Comparison of ENCODE assay signal across 24 cellular contexts in genomic region chr19:9535934-9536333, GRCh38. TPM values are rescaled to one million over a fixed set of nuclear protein-coding genes. Genes with fewer than 3 reads are reported as not detected.
A peak's percentile ranks its signal among the peaks of the same experiment; 100 is the strongest.
DNase-seq lines count a peak whose midpoint lies in the region; ATAC-seq, FAIRE-seq and TF ChIP-seq lines count a peak whose summit lies in the region.
"Had no signal": no experiment of that assay in that cellular context is flagged by ENCODE, and none has a peak within 500 bp of the region (broad histone marks: within the 10 kb centered on the region; RNA-seq: fewer than 3 reads in every experiment).

No MANE protein-coding gene starts in this region.

- in situ Hi-C loops in gastrocnemius medialis (cut with MboI; ENCODE audit: low sequenced_read_pairs in 4 of 4): no loop called here

- H3K4me1 Mint-ChIP-seq in CD8-positive, alpha-beta T cell (ENCODE audit: low read depth): peaks cover 35% of the 10 kb centered on the region
- peaks cover 16 to 22% (median 18%) of the 10 kb centered on the region in 3 donors for H3K4me1 Mint-ChIP-seq in IgD-negative memory B cell
- H3K4me1 Mint-ChIP-seq in nephron progenitor cell: no peaks in the 10 kb centered on the region

- H3K36me3 ChIP-seq in CD8-positive, alpha-beta T cell (ENCODE audit: insufficient read depth, low read length): peaks cover 44% of the 10 kb centered on the region
- peaks cover 20% of the 10 kb centered on the region for H3K36me3 ChIP-seq in bronchial epithelial cell (ENCODE audit: control insufficient read depth, insufficient read depth, low read length)
- peaks cover 28 to 60% of the 10 kb centered on the region in 2 donors for H3K36me3 ChIP-seq in gastrocnemius medialis

- no peaks in the 10 kb centered on the region for H3K27me3 ChIP-seq in CD8-positive, alpha-beta T cell (ENCODE audit: insufficient read depth, low read length)
- H3K27me3 ChIP-seq in bronchial epithelial cell (ENCODE audit: control insufficient read depth, insufficient read depth, low read length): no peaks in the 10 kb centered on the region
- H3K27me3 ChIP-seq in gastrocnemius medialis: no peaks in the 10 kb centered on the region
- H3K27me3 ChIP-seq: colonic mucosa, left lung, vagina had no signal

- H3K9me3 Mint-ChIP-seq in CD8-positive, alpha-beta T cell: peaks cover 26% of the 10 kb centered on the region
- H3K9me3 Mint-ChIP-seq in IgD-negative memory B cell: peaks cover 11 to 40% (median 27%) of the 10 kb centered on the region in 3 donors
- H3K9me3 Mint-ChIP-seq in nephron progenitor cell: peaks cover 100% of the 10 kb centered on the region

- peaks cover 17% of the 10 kb centered on the region for H3K4me1 ChIP-seq in CD8-positive, alpha-beta T cell (ENCODE audit: insufficient read depth, low read length)
- peaks cover 0 to 5% of the 10 kb centered on the region in 2 donors for H3K4me1 ChIP-seq in gastrocnemius medialis
- H3K4me1 ChIP-seq: colonic mucosa had no signal

- no peak for DNase-seq in CD8-positive, alpha-beta T cell
- DNase-seq in bronchial epithelial cell (ENCODE audit: low read depth) (peak; percentile 33), nephron progenitor cell (no peak), NCI-H2171 (lab: John Stamatoyannopoulos, UW) (no peak), gastrocnemius medialis (no peak)
- DNase-seq: activated CD4-positive, CD25-positive, alpha-beta regulatory T cell treated with anti-CD3 and anti-CD28 coated beads, Interleukin-2, amount 50 U/mL, for 72 hours; activated gamma-delta T cell; colonic mucosa; Karpas-422; left lung; NCI-H146; NCI-H345; posterior cingulate gyrus; stimulated activated CD4-positive, alpha-beta T cell treated with anti-CD3 and anti-CD28 coated beads, Interleukin-2, amount 100 ng/mL, for 48 hours; T1000 had no signal

- no peak for FAIRE-seq in bronchial epithelial cell (lab: Jason Lieb, UNC)
- FAIRE-seq: frontal cortex, G401.6, RCC 7860 had no signal

- H3K27me3 Mint-ChIP-seq in CD8-positive, alpha-beta T cell (ENCODE audit: low read depth): no peaks in the 10 kb centered on the region
- H3K27me3 Mint-ChIP-seq in IgD-negative memory B cell (no peaks in the 10 kb centered on the region), nephron progenitor cell (ENCODE audit: low read depth, poor library complexity) (peaks cover 10% of the 10 kb centered on the region)

- no peak for TF ChIP-seq CTCF in CD8-positive, alpha-beta T cell (IDR thresholded peaks at IDR 0.05)
- TF ChIP-seq CTCF in bronchial epithelial cell (IDR thresholded peaks at IDR 0.05; ENCODE audit: insufficient read depth, low read length, severe bottlenecking): no peak
- TF ChIP-seq CTCF in nephron progenitor cell (IDR thresholded peaks at IDR 0.05): no peak
- no peak for TF ChIP-seq CTCF in gastrocnemius medialis (IDR thresholded peaks at IDR 0.05 in 4 of 5, conservative IDR thresholded peaks at IDR 0.05 in 1 of 5)

- H3K9me3 ChIP-seq in CD8-positive, alpha-beta T cell (ENCODE audit: low read length): peaks cover 10% of the 10 kb centered on the region
- peaks cover 0 to 13% (median 11%) of the 10 kb centered on the region in 3 donors for H3K9me3 ChIP-seq in gastrocnemius medialis
- H3K9me3 ChIP-seq: colonic mucosa had no signal

- intact Hi-C loops in CD8-positive, alpha-beta T cell (cut with DNase I, micrococcal nuclease): loop anchor here (5.0 kb wide), 3 partner anchors 214 to 394 kb away; partner anchors contain the start of genes ZNF317 (in 1 of the 2) and ZNF559 (in 1 of the 2)
- intact Hi-C loops in gastrocnemius medialis (cut with DNase I; ENCODE audit: low total_unique reads): loop anchor here (5.0 kb wide), 1 partner anchor 46 kb away; the partner anchor contains the start of gene ZNF121

- H3K4me3 ChIP-seq in CD8-positive, alpha-beta T cell (ENCODE audit: low read depth, low read length): no peak overlapping the region
- H3K4me3 ChIP-seq in bronchial epithelial cell (ENCODE audit: low read depth, low read length): no peak overlapping the region
- no peak overlapping the region for H3K4me3 ChIP-seq in gastrocnemius medialis
- H3K4me3 ChIP-seq: colonic mucosa, left lung, skin epidermis had no signal

- no peak for TF ChIP-seq POLR2A in gastrocnemius medialis (IDR thresholded peaks at IDR 0.05)

- H3K27ac Mint-ChIP-seq in CD8-positive, alpha-beta T cell: no peak overlapping the region
- H3K27ac Mint-ChIP-seq in IgD-negative memory B cell (peak overlapping the region in 1 of 3 donors; percentile 65), nephron progenitor cell (no peak overlapping the region)

- peak overlapping the region; percentile 22 for H3K4me3 Mint-ChIP-seq in CD8-positive, alpha-beta T cell
- peak overlapping the region in 3 of 4 donors; percentile 45 to 79 (median 78) for H3K4me3 Mint-ChIP-seq in IgD-negative memory B cell
- peak overlapping the region; percentile 54 for H3K4me3 Mint-ChIP-seq in nephron progenitor cell

- CTCF ChIA-PET in CD8-positive, alpha-beta T cell (lab: Charles Lee): no interaction called here

- H3K27ac ChIP-seq in CD8-positive, alpha-beta T cell (ENCODE audit: low read depth, low read length): no peak overlapping the region
- no peak overlapping the region for H3K27ac ChIP-seq in gastrocnemius medialis
- H3K27ac ChIP-seq: colonic mucosa, left lung, skin epidermis had no signal

- ATAC-seq in CD8-positive, alpha-beta T cell: no peak
- ATAC-seq in HG02571 (IDR thresholded peaks at IDR 0.05; ENCODE audit: unreplicated experiment) (no peak), gastrocnemius medialis (no peak)
- ATAC-seq: left lung, SK-N-SH treated with all-trans-retinoic acid at 6 μM for 48 hours had no signal

- H3K36me3 Mint-ChIP-seq in CD8-positive, alpha-beta T cell: peaks cover 68% of the 10 kb centered on the region
- H3K36me3 Mint-ChIP-seq in IgD-negative memory B cell: peaks cover 53% of the 10 kb centered on the region
- peaks cover 94% of the 10 kb centered on the region for H3K36me3 Mint-ChIP-seq in nephron progenitor cell (ENCODE audit: low read depth)

- POLR2A ChIA-PET in CD8-positive, alpha-beta T cell (lab: Charles Lee): interaction anchor here (0.9 kb wide), 1 partner anchor 89 kb away, joined by 3 read pairs; no protein-coding TSS in a partner anchor

RNA-seq across cellular contexts. Expression of gene ZNF426, which starts 2.5 kb away (rescaled TPM):
- total RNA-seq in CD8-positive, alpha-beta T cell: 10 to 100 TPM; 16.6 to 17.9 TPM
- polyA plus RNA-seq in IgD-negative memory B cell: 12.1 TPM
- 17.6 and 19.2 TPM in 2 replicates for total RNA-seq in bronchial epithelial cell
- 1 to 10 TPM; 3.2 to 4.8 (median 3.8) TPM for total RNA-seq in gastrocnemius medialis

RNA-seq across cellular contexts. Expression of gene ZNF560, which starts 37.5 kb away (rescaled TPM):
- total RNA-seq in CD8-positive, alpha-beta T cell: not detected
- polyA plus RNA-seq in IgD-negative memory B cell: not detected
- total RNA-seq in bronchial epithelial cell (under 0.01 and 0.38 TPM in 2 replicates), gastrocnemius medialis (under 1 TPM in 1 of 4 donors, not detected in 3; 0.20 TPM)
- total RNA-seq: colonic mucosa, subcutaneous adipose tissue had no signal

RNA-seq across cellular contexts. Expression of gene ZNF121, which starts 48.4 kb away (rescaled TPM):
- 10 to 100 TPM; 40.6 to 43.2 TPM for total RNA-seq in CD8-positive, alpha-beta T cell
- 2.9 TPM for polyA plus RNA-seq in IgD-negative memory B cell
- total RNA-seq in bronchial epithelial cell (47.7 and 48.7 TPM in 2 replicates), gastrocnemius medialis (10 to 100 TPM; 11.2 to 21.9 (median 14.6) TPM)

Comparison
In these comparisons a context has a peak if more than half of its experiments do, and no peak if none do; other contexts are left out.
1. H3K4me3 Mint-ChIP-seq: peak in every context shown above with its lines; median percentile 78 in IgD-negative memory B cell; 54 in nephron progenitor cell; 22 in CD8-positive, alpha-beta T cell.